ENCODE assay signal across 23 cellular contexts in genomic region chr14:55614304-55614703, GRCh38.
"Had no signal": no experiment of that assay in that cellular context is flagged by ENCODE, and none has a peak within 500 bp of the region (broad histone marks: within the 10 kb centered on the region; RNA-seq: fewer than 3 reads in every experiment).

No MANE protein-coding gene starts in this region.

- H3K36me3 ChIP-seq: breast epithelium had no signal

- DNase-seq: activated B cell treated with CpG ODN at 0.5 μM for 24 hours; activated CD4-positive, alpha-beta memory T cell treated with anti-CD3 and anti-CD28 coated beads, Interleukin-2, amount 10 ng/mL, durations not matched to agents 7 days and 5 days; activated CD4-positive, alpha-beta T cell treated with anti-CD3 and anti-CD28 coated beads for 1 hour; activated CD4-positive, alpha-beta T cell treated with anti-CD3 and anti-CD28 coated beads, Interleukin-2, amount 50 U/mL, for 1 hour; activated gamma-delta T cell; activated naive CD4-positive, alpha-beta T cell treated with anti-CD3 and anti-CD28 coated beads for 36 hours; activated T-cell treated with anti-CD3 and anti-CD28 coated beads for 4 hours; activated T-cell treated with anti-CD3 and anti-CD28 coated beads, Interleukin-2, amount 50 U/mL, for 48 hours; amygdala; caudate nucleus; Kasumi-1; NCI-H1105 treated with DMSO at 0.1 percent for 48 hours; NCI-H1436 treated with DMSO at 0.1 percent for 48 hours; NCI-H187; NCI-H2081 treated with DMSO at 0.1 percent for 48 hours; NCI-H524; SIG-M5; T-helper 17 cell; T-helper 9 cell had no signal

- H3K27ac Mint-ChIP-seq: activated B cell treated with CpG ODN at 0.5 μM for 24 hours; activated CD4-positive, alpha-beta memory T cell treated with anti-CD3 and anti-CD28 coated beads, Interleukin-2, amount 10 ng/mL, durations not matched to agents 7 days and 5 days; activated naive CD4-positive, alpha-beta T cell treated with anti-CD3 and anti-CD28 coated beads for 36 hours; activated naive CD8-positive, alpha-beta T cell; activated T-helper 17 cell treated with anti-CD3 and anti-CD28 coated beads, Interleukin-2, amount 50 U/mL, for 72 hours; T-helper 17 cell had no signal

- FAIRE-seq: K562 had no signal

- H3K27me3 ChIP-seq: breast epithelium had no signal

- H3K27me3 Mint-ChIP-seq: activated B cell treated with CpG ODN at 0.5 μM for 24 hours; activated CD4-positive, alpha-beta memory T cell treated with anti-CD3 and anti-CD28 coated beads, Interleukin-2, amount 10 ng/mL, durations not matched to agents 7 days and 5 days; activated naive CD8-positive, alpha-beta T cell; activated T-helper 17 cell treated with anti-CD3 and anti-CD28 coated beads, Interleukin-2, amount 50 U/mL, for 72 hours; T-helper 17 cell had no signal

- H3K27ac ChIP-seq: breast epithelium had no signal

- H3K4me1 ChIP-seq: breast epithelium had no signal

- ATAC-seq: activated T-helper 17 cell treated with anti-CD3 and anti-CD28 coated beads, Interleukin-2, amount 50 U/mL, for 72 hours; K562; T-helper 17 cell had no signal

- H3K9me3 ChIP-seq: breast epithelium had no signal

- H3K4me3 ChIP-seq: breast epithelium, K562 had no signal

- H3K4me3 Mint-ChIP-seq: activated B cell treated with CpG ODN at 0.5 μM for 24 hours; activated CD4-positive, alpha-beta memory T cell treated with anti-CD3 and anti-CD28 coated beads, Interleukin-2, amount 10 ng/mL, durations not matched to agents 7 days and 5 days; activated naive CD4-positive, alpha-beta T cell treated with anti-CD3 and anti-CD28 coated beads for 36 hours; activated naive CD8-positive, alpha-beta T cell; activated T-helper 17 cell treated with anti-CD3 and anti-CD28 coated beads, Interleukin-2, amount 50 U/mL, for 72 hours; T-helper 17 cell had no signal

- H3K9me3 Mint-ChIP-seq: activated T-helper 17 cell treated with anti-CD3 and anti-CD28 coated beads, Interleukin-2, amount 50 U/mL, for 72 hours had no signal
